ENCODE assay signal across 1 cellular context in genomic region chr6:116349216-116349615, GRCh38.
TF ChIP-seq lines count a peak whose summit lies in the region.

No MANE protein-coding gene starts in this region.

TF ChIP-seq in IMR-90, 13 proteins besides CTCF, POLR2A, EP300 and RAD21:
- no peak for TF ChIP-seq NFE2L2 (IDR thresholded peaks at IDR 0.05; ENCODE audit: low read depth, low read length)
- no peak for TF ChIP-seq SMC3 (IDR thresholded peaks at IDR 0.05; ENCODE audit: low read depth, low read length)
- TF ChIP-seq USF2 (IDR thresholded peaks at IDR 0.05; ENCODE audit: low read depth, low read length), result no peak
- no peak for TF ChIP-seq MAZ (IDR thresholded peaks at IDR 0.05; ENCODE audit: borderline replicate concordance, low read depth, low read length)
- TF ChIP-seq CEBPB (IDR thresholded peaks at IDR 0.05; ENCODE audit: low read depth, low read length), result no peak
- TF ChIP-seq RFX5 (IDR thresholded peaks at IDR 0.05; ENCODE audit: low read depth, low read length), result no peak
- TF ChIP-seq MXI1 (IDR thresholded peaks at IDR 0.05; ENCODE audit: borderline replicate concordance, low read depth, low read length), result no peak
- TF ChIP-seq RCOR1 (IDR thresholded peaks at IDR 0.05; ENCODE audit: insufficient replicate concordance, low read length), result no peak
- no peak for TF ChIP-seq BHLHE40 (IDR thresholded peaks at IDR 0.05; ENCODE audit: low read depth, low read length)
- TF ChIP-seq FOS (IDR thresholded peaks at IDR 0.05; ENCODE audit: low read depth, low read length), result no peak
- TF ChIP-seq ELK1 (IDR thresholded peaks at IDR 0.05; ENCODE audit: borderline replicate concordance, low read depth, low read length), result no peak
- no peak for TF ChIP-seq MAFK (IDR thresholded peaks at IDR 0.05; ENCODE audit: low read depth, low read length)
- TF ChIP-seq CHD1 (IDR thresholded peaks at IDR 0.05; ENCODE audit: low read depth, low read length), result no peak
TF ChIP-seq in IMR-90: peak in this region for 0.
